In the genomic region with DNA sequence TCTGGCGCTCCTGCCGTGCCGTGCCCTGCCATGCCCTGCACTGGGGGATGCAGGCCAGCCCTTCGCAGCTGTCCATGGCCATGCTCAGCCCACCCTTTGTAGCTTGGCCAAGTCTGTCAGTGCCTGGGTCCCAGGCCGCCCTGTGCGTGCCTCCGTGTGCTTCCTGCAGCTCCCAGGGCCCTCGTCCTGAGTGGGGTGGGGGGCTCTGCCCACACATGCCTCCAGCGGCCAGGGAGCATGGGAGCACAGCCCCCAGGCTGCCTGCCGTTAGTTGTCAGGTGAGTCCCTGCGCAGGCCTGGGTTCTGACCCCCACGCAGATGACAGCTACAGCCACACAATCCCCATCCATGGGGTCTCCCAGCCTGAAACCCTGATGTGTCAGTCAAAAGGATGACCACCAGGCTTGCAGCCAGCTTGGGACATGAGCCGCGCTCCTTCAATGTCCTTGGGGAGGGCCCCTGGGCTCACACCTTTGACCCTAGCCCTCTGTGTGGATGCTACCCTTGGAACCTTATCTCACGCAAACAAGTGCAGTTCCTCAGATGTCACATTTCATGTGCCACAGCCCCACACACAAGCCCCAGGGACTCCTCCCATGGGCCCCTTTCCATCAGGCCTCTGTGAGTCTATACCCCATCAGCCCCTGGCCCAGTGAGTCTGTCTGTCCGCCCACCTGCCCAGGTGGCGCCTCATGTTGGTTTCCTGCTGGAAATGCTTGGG, we compare ENCODE assay signal across 1 cellular context.
TF ChIP-seq lines count a peak whose summit lies in the region.

No MANE protein-coding gene starts in this region.

TF ChIP-seq in IMR-90, 13 proteins besides CTCF, POLR2A, EP300 and RAD21:
- no peak for TF ChIP-seq CEBPB (IDR thresholded peaks at IDR 0.05; ENCODE audit: low read depth, low read length)
- no peak for TF ChIP-seq SMC3 (IDR thresholded peaks at IDR 0.05; ENCODE audit: low read depth, low read length)
TF ChIP-seq in IMR-90: peak in this region for 0.
